ENCODE assay signal across 8 cellular contexts in genomic region chr22:25111579-25112517, GRCh38.
DNase-seq lines count a peak whose midpoint lies in the region; ATAC-seq and TF ChIP-seq lines count a peak whose summit lies in the region.

No MANE protein-coding gene starts in this region.

- H3K27me3 Mint-ChIP-seq in brain: no peaks in the 10 kb centered on the region
- H3K27me3 Mint-ChIP-seq in stimulated activated naive CD8-positive, alpha-beta T cell treated with anti-CD3 and anti-CD28 coated beads, Interleukin-15, Interleukin-2, amounts not matched to agents 100 ng/mL and 50 ng/mL, for 24 hours: no peaks in the 10 kb centered on the region

- H3K9me3 Mint-ChIP-seq in brain: peaks cover 0 to 2% (median 0%) of the 10 kb centered on the region in 5 experiments
- H3K9me3 Mint-ChIP-seq in stimulated activated naive CD8-positive, alpha-beta T cell treated with anti-CD3 and anti-CD28 coated beads, Interleukin-15, Interleukin-2, amounts not matched to agents 100 ng/mL and 50 ng/mL, for 24 hours: no peaks in the 10 kb centered on the region

- peak overlapping the region; percentile 44 to 96 (median 84) for H3K27ac Mint-ChIP-seq in brain
- peak overlapping the region; percentile 72 for H3K27ac Mint-ChIP-seq in stimulated activated naive CD8-positive, alpha-beta T cell treated with anti-CD3 and anti-CD28 coated beads, Interleukin-15, Interleukin-2, amounts not matched to agents 100 ng/mL and 50 ng/mL, for 24 hours

- DNase-seq in Right ventricle myocardium inferior (ENCODE audit: missing footprints) (peak; percentile 69), cardiac septum (ENCODE audit: low spot score) (no peak), 8988T (no peak), SIG-M5 (lab: John Stamatoyannopoulos, UW) (no peak), NCI-H510A treated with DMSO at 0.1 percent for 48 hours (lab: John Stamatoyannopoulos, UW) (no peak)

- H3K36me3 Mint-ChIP-seq in brain: no peaks in the 10 kb centered on the region
- no peaks in the 10 kb centered on the region for H3K36me3 Mint-ChIP-seq in stimulated activated naive CD8-positive, alpha-beta T cell treated with anti-CD3 and anti-CD28 coated beads, Interleukin-15, Interleukin-2, amounts not matched to agents 100 ng/mL and 50 ng/mL, for 24 hours (ENCODE audit: low read depth)

- H3K27ac ChIP-seq in layer of hippocampus (ENCODE audit: low read depth, low read length): peak overlapping the region; percentile 33

- ATAC-seq in Right ventricle myocardium inferior: no peak

- peak; percentile 12 to 64 for TF ChIP-seq CTCF in brain (conservative IDR thresholded peaks at IDR 0.05)

- H3K4me3 Mint-ChIP-seq in brain: peak overlapping the region; percentile 83 to 91 (median 88)
- H3K4me3 Mint-ChIP-seq in stimulated activated naive CD8-positive, alpha-beta T cell treated with anti-CD3 and anti-CD28 coated beads, Interleukin-15, Interleukin-2, amounts not matched to agents 100 ng/mL and 50 ng/mL, for 24 hours: peak overlapping the region; percentile 83

- peaks cover 2% of the 10 kb centered on the region for H3K27me3 ChIP-seq in layer of hippocampus (ENCODE audit: control insufficient read depth, insufficient read depth, low read length)

- intact Hi-C loops in Right ventricle myocardium inferior (cut with DNase I) (loop anchor here (1.0 kb wide), 1 partner anchor 60 kb away; no protein-coding TSS in a partner anchor), cardiac septum (cut with DNase I) (loop anchor here (2.0 to 5.0 kb wide), 2 partner anchors 25 to 60 kb away; no protein-coding TSS in a partner anchor)

- peaks cover 62% of the 10 kb centered on the region for H3K4me1 Mint-ChIP-seq in brain
- H3K4me1 Mint-ChIP-seq in stimulated activated naive CD8-positive, alpha-beta T cell treated with anti-CD3 and anti-CD28 coated beads, Interleukin-15, Interleukin-2, amounts not matched to agents 100 ng/mL and 50 ng/mL, for 24 hours (ENCODE audit: low read depth): peaks cover 19% of the 10 kb centered on the region
